Comparison of ENCODE assay signal across 8 cellular contexts in genomic region chr19:28710278-28710677, GRCh38.
DNase-seq lines count a peak whose midpoint lies in the region; FAIRE-seq and TF ChIP-seq lines count a peak whose summit lies in the region.

No MANE protein-coding gene starts in this region.

- no peak overlapping the region for H3K56ac ChIP-seq in H1 (replicated peaks; ENCODE audit: insufficient read length, low read depth, low read length)

- TF ChIP-seq EP300 in Ishikawa (IDR thresholded peaks at IDR 0.05; ENCODE audit: borderline replicate concordance) (no peak), H1 (IDR thresholded peaks at IDR 0.05; ENCODE audit: borderline replicate concordance in 1 of 2, low read depth in 2 of 2, low read length in 2 of 2) (no peak)

- H2BK120ac ChIP-seq in H1 (replicated peaks; ENCODE audit: low read depth, low read length) = no peak overlapping the region

- no peak overlapping the region for H2BK5ac ChIP-seq in H1 (ENCODE audit: low read depth, low read length)

- no peaks in the 10 kb centered on the region for H3K79me1 ChIP-seq in H1 (ENCODE audit: low read depth, low read length)

- peak; percentile 50 to 62 for TF ChIP-seq CTCF in Caco-2 (IDR thresholded peaks at IDR 0.05; ENCODE audit: insufficient read depth in 1 of 2, low read depth in 1 of 2, low read length in 1 of 2, severe bottlenecking in 1 of 2, unreplicated experiment in 1 of 2)
- TF ChIP-seq CTCF in OCI-LY3 (IDR thresholded peaks at IDR 0.05; ENCODE audit: low read depth, low read length) = peak; percentile 95
- TF ChIP-seq CTCF in H1 (IDR thresholded peaks at IDR 0.05; ENCODE audit: control extremely low read depth in 1 of 3, insufficient read depth in 1 of 3, low read depth in 1 of 3, low read length in 3 of 3) = peak in 2 of 3 experiments; percentile 37 to 62; a peak in 2 of 4 replicates
- TF ChIP-seq CTCF in nephron (IDR thresholded peaks at IDR 0.05; ENCODE audit: unreplicated experiment in 3 of 3) = peak; percentile 72 to 90 (median 73)

- H3K4me2 ChIP-seq in OCI-LY3 (ENCODE audit: low read length) (no peak overlapping the region), H1 (ENCODE audit: insufficient read depth in 1 of 2, low read depth in 2 of 2, low read length in 2 of 2) (no peak overlapping the region)

- H3K4me3 ChIP-seq in Caco-2 (ENCODE audit: low read depth, low read length) (no peak overlapping the region), OCI-LY3 (ENCODE audit: low read length) (no peak overlapping the region), H1 (ENCODE audit: extremely low read depth in 1 of 4, insufficient read depth in 2 of 4, low read depth in 3 of 4, low read length in 4 of 4) (no peak overlapping the region), MG63 (no peak overlapping the region)

- 32% methylated on average over 3 of the region's 3 CpGs; no CpG with 5 or more reads in 1 of the 2 experiments for WGBS in H1 (ENCODE audit: extremely low coverage in 1 of 2, insufficient coverage in 1 of 2, insufficient read length in 1 of 2, insufficient replicate concordance in 2 of 2, low coverage in 1 of 2, low lambda C conversion rate in 2 of 2, missing lambda C conversion rate in 1 of 2), 2 experiments

- H3K9me3 Mint-ChIP-seq in Caco-2 (ENCODE audit: unreplicated experiment) (peaks cover 9% of the 10 kb centered on the region), nephron (no peaks in the 10 kb centered on the region)
- no peaks in the 10 kb centered on the region for H3K9me3 Mint-ChIP-seq in activated CD4-positive, alpha-beta memory T cell treated with anti-CD3 and anti-CD28 coated beads, Interleukin-2, amount 10 ng/mL, durations not matched to agents 7 days and 5 days

- H3K4me1 Mint-ChIP-seq in Caco-2 (ENCODE audit: low read depth, unreplicated experiment) = no peaks in the 10 kb centered on the region
- no peaks in the 10 kb centered on the region for H3K4me1 Mint-ChIP-seq in nephron
- H3K4me1 Mint-ChIP-seq in activated CD4-positive, alpha-beta memory T cell treated with anti-CD3 and anti-CD28 coated beads, Interleukin-2, amount 10 ng/mL, durations not matched to agents 7 days and 5 days = no peaks in the 10 kb centered on the region

- no peak overlapping the region for H3K27ac ChIP-seq in OCI-LY3 (ENCODE audit: low read length)
- H3K27ac ChIP-seq in H1 (ENCODE audit: low read depth, low read length) = no peak overlapping the region

- TF ChIP-seq RAD21 in Ishikawa (IDR thresholded peaks at IDR 0.05; ENCODE audit: low read depth) = peak; percentile 72
- peak; percentile 78 to 81 for TF ChIP-seq RAD21 in H1 (IDR thresholded peaks at IDR 0.05 in 1 of 2, conservative IDR thresholded peaks at IDR 0.05 in 1 of 2; ENCODE audit: low read depth in 2 of 2, low read length in 2 of 2)

- H3K9ac ChIP-seq in OCI-LY3 (ENCODE audit: low read length) = no peak overlapping the region
- no peak overlapping the region for H3K9ac ChIP-seq in H1 (replicated peaks in 1 of 4; ENCODE audit: extremely low read depth in 1 of 4, low read depth in 3 of 4, low read length in 3 of 4)

- no peak for TF ChIP-seq POLR2A in H1 (IDR thresholded peaks at IDR 0.05; ENCODE audit: control extremely low read depth in 1 of 2, low read depth in 2 of 2, low read length in 2 of 2)

- H3K27ac Mint-ChIP-seq in Caco-2 (ENCODE audit: unreplicated experiment) (no peak overlapping the region), nephron (no peak overlapping the region)
- no peak overlapping the region for H3K27ac Mint-ChIP-seq in activated CD4-positive, alpha-beta memory T cell treated with anti-CD3 and anti-CD28 coated beads, Interleukin-2, amount 10 ng/mL, durations not matched to agents 7 days and 5 days

- no peaks in the 10 kb centered on the region for H3K27me3 Mint-ChIP-seq in Caco-2 (ENCODE audit: insufficient read depth, unreplicated experiment)
- H3K27me3 Mint-ChIP-seq in nephron (ENCODE audit: low read depth) = peaks cover 23% of the 10 kb centered on the region
- H3K27me3 Mint-ChIP-seq in activated CD4-positive, alpha-beta memory T cell treated with anti-CD3 and anti-CD28 coated beads, Interleukin-2, amount 10 ng/mL, durations not matched to agents 7 days and 5 days = no peaks in the 10 kb centered on the region

- H4K8ac ChIP-seq in H1 (ENCODE audit: extremely low read depth, insufficient read depth, low read length) = no peak overlapping the region

- BruUV-seq in Caco-2 (replicated peaks; lab: Mats Ljungman, UMichigan) = no TSS peak

- no peak overlapping the region for H4K91ac ChIP-seq in H1 (replicated peaks; ENCODE audit: insufficient read length, low read length)

- intact Hi-C loops in Caco-2 (cut with micrococcal nuclease; ENCODE audit: unreplicated experiment) = loop anchor here (1.0 to 2.0 kb wide), 2 partner anchors 244 to 385 kb away; no protein-coding TSS in a partner anchor

- no peak overlapping the region for H3K23ac ChIP-seq in H1 (ENCODE audit: insufficient read length)

- DNase-seq in Caco-2 (peak in 1 of 2 experiments; percentile 54), H1 (ENCODE audit: low read depth in 1 of 2, low spot score in 2 of 2) (no peak), MG63 (no peak), cortex of kidney (lab: John Stamatoyannopoulos, UW) (no peak)
- DNase-seq in activated CD4-positive, alpha-beta memory T cell treated with anti-CD3 and anti-CD28 coated beads, Interleukin-2, amount 10 ng/mL, durations not matched to agents 7 days and 5 days = no peak

- H3K36me3 Mint-ChIP-seq in Caco-2 (ENCODE audit: insufficient read depth, unreplicated experiment) (no peaks in the 10 kb centered on the region), nephron (ENCODE audit: low read depth) (no peaks in the 10 kb centered on the region)
- no peaks in the 10 kb centered on the region for H3K36me3 Mint-ChIP-seq in activated CD4-positive, alpha-beta memory T cell treated with anti-CD3 and anti-CD28 coated beads, Interleukin-2, amount 10 ng/mL, durations not matched to agents 7 days and 5 days (ENCODE audit: low read depth)

- no peak overlapping the region for H2AFZ ChIP-seq in OCI-LY3 (ENCODE audit: low read depth, low read length)
- no peak overlapping the region for H2AFZ ChIP-seq in H1 (ENCODE audit: low read length)

- no peaks in the 10 kb centered on the region for H3K79me2 ChIP-seq in OCI-LY3 (ENCODE audit: low read length)
- H3K79me2 ChIP-seq in H1 (ENCODE audit: control insufficient read depth in 1 of 2, insufficient read depth in 2 of 2, low read length in 2 of 2) = no peaks in the 10 kb centered on the region

- H3K4me3 Mint-ChIP-seq in Caco-2 (ENCODE audit: unreplicated experiment) (no peak overlapping the region), nephron (no peak overlapping the region)
- no peak overlapping the region for H3K4me3 Mint-ChIP-seq in activated CD4-positive, alpha-beta memory T cell treated with anti-CD3 and anti-CD28 coated beads, Interleukin-2, amount 10 ng/mL, durations not matched to agents 7 days and 5 days

- H3K4ac ChIP-seq in H1 (replicated peaks; ENCODE audit: insufficient read length, low read depth, low read length) = no peak overlapping the region

- H2AK5ac ChIP-seq in H1 (ENCODE audit: low read depth, low read length) = no peak overlapping the region

- no peaks in the 10 kb centered on the region for H3K36me3 ChIP-seq in Caco-2 (ENCODE audit: control insufficient read depth, insufficient read depth, low read length)
- H3K36me3 ChIP-seq in OCI-LY3 (replicated peaks; ENCODE audit: low read depth, low read length) = no peaks in the 10 kb centered on the region
- no peaks in the 10 kb centered on the region; a peak in 2 of 8 replicates for H3K36me3 ChIP-seq in H1 (ENCODE audit: control insufficient read depth in 2 of 4, insufficient read depth in 4 of 4, low read length in 3 of 4)
- no peaks in the 10 kb centered on the region for H3K36me3 ChIP-seq in MG63

- H3K4me1 ChIP-seq in Caco-2 (no peaks in the 10 kb centered on the region), OCI-LY3 (ENCODE audit: low read length) (no peaks in the 10 kb centered on the region), H1 (replicated peaks in 1 of 4; ENCODE audit: control insufficient read depth in 3 of 4, insufficient read depth in 4 of 4, low read length in 3 of 4) (no peaks in the 10 kb centered on the region)

- POLR2A ChIA-PET in Caco-2 (lab: Charles Lee) (no interaction called here), H1 (lab: Charles Lee; ENCODE audit: partially characterized antibody) (no interaction called here)
- POLR2A ChIA-PET in activated CD4-positive, alpha-beta memory T cell treated with anti-CD3 and anti-CD28 coated beads, Interleukin-2, amount 10 ng/mL, durations not matched to agents 7 days and 5 days (lab: Charles Lee) = no interaction called here

- H3K9me3 ChIP-seq in Caco-2 (no peaks in the 10 kb centered on the region), OCI-LY3 (ENCODE audit: insufficient read depth, low read length) (no peaks in the 10 kb centered on the region), H1 (ENCODE audit: insufficient read depth in 2 of 2, low read depth in 1 of 2, low read length in 1 of 2) (no peaks in the 10 kb centered on the region), MG63 (no peaks in the 10 kb centered on the region)

- no peak overlapping the region for H2BK15ac ChIP-seq in H1 (ENCODE audit: low read length)

- H4K5ac ChIP-seq in H1 (ENCODE audit: insufficient read length, low read depth, low read length) = no peak overlapping the region

- FAIRE-seq in H1 (lab: Jason Lieb, UNC) = no peak

- no peaks in the 10 kb centered on the region for H3K23me2 ChIP-seq in H1 (ENCODE audit: low read depth, low read length)

- H3K27me3 ChIP-seq in Caco-2 (replicated peaks; ENCODE audit: control insufficient read depth, insufficient read depth, low read length) = no peaks in the 10 kb centered on the region
- H3K27me3 ChIP-seq in OCI-LY3 (ENCODE audit: low read depth, low read length) = no peaks in the 10 kb centered on the region
- no peaks in the 10 kb centered on the region for H3K27me3 ChIP-seq in H1 (replicated peaks in 1 of 4; ENCODE audit: control insufficient read depth in 3 of 4, extremely low read depth in 1 of 4, insufficient read depth in 3 of 4, low read length in 3 of 4)
- H3K27me3 ChIP-seq in MG63 = no peaks in the 10 kb centered on the region

- CTCF ChIA-PET in Caco-2 (lab: Charles Lee) = no interaction called here
- CTCF ChIA-PET in H1 (lab: Charles Lee; ENCODE audit: partially characterized antibody) = interaction anchor here (0.6 to 2.1 kb wide), 15 partner anchors 9 to 467 kb away, joined by 3 to 11 read pairs (median 4); no protein-coding TSS in a partner anchor
- CTCF ChIA-PET in activated CD4-positive, alpha-beta memory T cell treated with anti-CD3 and anti-CD28 coated beads, Interleukin-2, amount 10 ng/mL, durations not matched to agents 7 days and 5 days (lab: Charles Lee) = interaction anchor here (1.0 kb wide), 1 partner anchor 241 kb away, joined by 3 read pairs; no protein-coding TSS in a partner anchor

- H2BK20ac ChIP-seq in H1 (ENCODE audit: low read length) = no peak overlapping the region

- no peak overlapping the region for H3K14ac ChIP-seq in H1 (ENCODE audit: insufficient read length)

- no peak overlapping the region for H3K18ac ChIP-seq in H1 (ENCODE audit: extremely low read depth, low read length)

- no peaks in the 10 kb centered on the region for H4K20me1 ChIP-seq in OCI-LY3 (ENCODE audit: insufficient read depth, low read length)
- H4K20me1 ChIP-seq in H1 (replicated peaks in 1 of 2; ENCODE audit: control insufficient read depth in 1 of 2, insufficient read depth in 2 of 2, low read length in 2 of 2) = no peaks in the 10 kb centered on the region

- no peak overlapping the region for H2BK12ac ChIP-seq in H1 (ENCODE audit: low read depth, low read length)

TF ChIP-seq in H1, 55 proteins besides CTCF, POLR2A, EP300 and RAD21 (continues in another document):
- no peak for TF ChIP-seq BACH1 (IDR thresholded peaks at IDR 0.05; ENCODE audit: low read length)
